8 cellular contexts compared by ENCODE assay signal in genomic region chr16:81005644-81006471, GRCh38.
DNase-seq lines count a peak whose midpoint lies in the region; ATAC-seq and TF ChIP-seq lines count a peak whose summit lies in the region.

No MANE protein-coding gene starts in this region.

- H3K27ac ChIP-seq in OCI-LY1 (ENCODE audit: low read depth, low read length, poor library complexity, severe bottlenecking) (peak overlapping the region; percentile 87), cingulate gyrus (ENCODE audit: low read depth, low read length) (peak overlapping the region; percentile 100)

- H3K4me1 ChIP-seq in OCI-LY1 (ENCODE audit: insufficient read depth, low read length, severe bottlenecking) (peaks cover 30% of the 10 kb centered on the region), mucosa of stomach (ENCODE audit: control insufficient read depth, insufficient read depth, low read length) (peaks cover 4% of the 10 kb centered on the region)

- H4K20me1 ChIP-seq in OCI-LY1 (ENCODE audit: insufficient read depth, low read length), result no peaks in the 10 kb centered on the region

- H3F3A ChIP-seq in OCI-LY1 (ENCODE audit: insufficient read depth, low read length), result no peaks in the 10 kb centered on the region

- DNase-seq in NCI-H1417 (lab: John Stamatoyannopoulos, UW) (peak in 2 of 3 experiments; percentile 7 to 30), NCI-H1417 treated with DMSO at 0.1 percent for 48 hours (lab: John Stamatoyannopoulos, UW) (no peak), COLO829 (ENCODE audit: low spot score) (no peak)

- H3K4me2 ChIP-seq in OCI-LY1 (ENCODE audit: low read length), result peak overlapping the region; percentile 97

- H3K27me3 ChIP-seq in OCI-LY1 (ENCODE audit: insufficient read depth, low read length), result no peaks in the 10 kb centered on the region
- no peaks in the 10 kb centered on the region for H3K27me3 ChIP-seq in mucosa of stomach (ENCODE audit: control insufficient read depth, insufficient read depth, low read length)

- no peak for TF ChIP-seq CTCF in OCI-LY1 (IDR thresholded peaks at IDR 0.05; ENCODE audit: low read length)

- H3K9me3 ChIP-seq in OCI-LY1 (ENCODE audit: low read length) (no peaks in the 10 kb centered on the region), mucosa of stomach (ENCODE audit: control insufficient read depth, low read length) (no peaks in the 10 kb centered on the region)

- H3K9me2 ChIP-seq in OCI-LY1 (ENCODE audit: low read depth, low read length), result no peaks in the 10 kb centered on the region

- ATAC-seq in GM18861 (IDR thresholded peaks at IDR 0.05; ENCODE audit: unreplicated experiment), result no peak
- no peak for ATAC-seq in HG03354 (IDR thresholded peaks at IDR 0.05; ENCODE audit: poor library complexity, severe bottlenecking, unreplicated experiment)

- peaks cover 5% of the 10 kb centered on the region; the same call in 1 of the 2 replicates for H3K36me3 ChIP-seq in OCI-LY1 (ENCODE audit: insufficient read depth, low read length)
- H3K36me3 ChIP-seq in mucosa of stomach (ENCODE audit: control insufficient read depth, insufficient read depth, low read length), result no peaks in the 10 kb centered on the region

- peaks cover 57% of the 10 kb centered on the region for H3K79me2 ChIP-seq in OCI-LY1 (ENCODE audit: insufficient read depth, low read length)

- peak overlapping the region; percentile 69 for H3K4me3 ChIP-seq in OCI-LY1 (ENCODE audit: low read depth, low read length, poor library complexity, severe bottlenecking)
- peak overlapping the region; percentile 65 for H3K4me3 ChIP-seq in mucosa of stomach (ENCODE audit: low read length)

- no peak overlapping the region for H2AFZ ChIP-seq in OCI-LY1 (ENCODE audit: low read length)

- peak overlapping the region; percentile 72 for H3K9ac ChIP-seq in OCI-LY1 (ENCODE audit: low read length)
- H3K9ac ChIP-seq in mucosa of stomach (ENCODE audit: low read length), result peak overlapping the region; percentile 84

Comparison
In these comparisons a context has a peak if more than half of its experiments do, and no peak if none do; other contexts are left out.
1. DNase-seq: peak in NCI-H1417 (2 of 3); none in NCI-H1417 treated with DMSO at 0.1 percent for 48 hours (single experiment) and COLO829 (single experiment).